Comparison of ENCODE assay signal across 8 cellular contexts in the genomic region with DNA sequence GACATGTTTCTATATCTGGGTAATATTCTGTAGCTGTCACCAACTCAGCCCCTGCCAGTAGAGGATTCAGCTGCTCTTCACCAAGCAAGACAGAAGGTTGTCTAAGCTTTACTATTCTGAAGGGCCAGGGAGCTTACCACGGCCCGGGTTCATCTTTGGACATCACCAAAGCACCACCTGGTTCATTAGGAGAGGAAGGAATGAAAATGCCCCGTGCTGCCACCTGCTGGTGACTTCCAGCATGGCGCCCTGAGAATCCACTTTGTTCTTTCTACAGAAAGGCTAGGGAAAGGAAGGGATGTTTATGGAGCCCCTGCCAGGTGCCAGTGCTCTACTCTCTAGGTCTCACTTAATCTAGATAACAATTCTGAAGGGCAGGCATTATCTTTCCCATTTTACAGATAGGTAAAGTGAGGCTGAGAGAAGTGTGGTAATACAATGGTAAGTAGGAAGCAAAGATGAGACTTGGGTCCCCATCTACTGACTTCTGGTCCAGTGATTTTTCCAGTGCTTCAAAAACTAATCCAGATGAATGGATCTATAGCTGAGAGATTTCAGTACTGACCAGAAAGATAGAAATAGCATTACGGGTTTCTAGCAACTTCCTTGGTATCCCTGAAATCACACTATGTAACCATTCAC.
DNase-seq lines count a peak whose midpoint lies in the region; ATAC-seq and TF ChIP-seq lines count a peak whose summit lies in the region.

No MANE protein-coding gene starts in this region.

- no peak overlapping the region for H3K4me3 Mint-ChIP-seq in T-helper 2 cell treated with Interferon-gamma antibody and Interleukin-4, amounts not matched to agents 5 μg/mL and 100 μg/mL, for 36 hours

- H3K36me3 ChIP-seq in body of pancreas (replicated peaks in 1 of 2; ENCODE audit: insufficient read depth in 1 of 2, low read depth in 2 of 2), result no peaks in the 10 kb centered on the region
- no peaks in the 10 kb centered on the region for H3K36me3 ChIP-seq in kidney epithelial cell (ENCODE audit: control insufficient read depth, insufficient read depth, low read length)

- no peaks in the 10 kb centered on the region for H3K4me1 Mint-ChIP-seq in T-helper 2 cell treated with Interferon-gamma antibody and Interleukin-4, amounts not matched to agents 5 μg/mL and 100 μg/mL, for 36 hours (ENCODE audit: low read depth)

- TF ChIP-seq POLR2A in body of pancreas (IDR thresholded peaks at IDR 0.05), result no peak

- H3K4me1 ChIP-seq in body of pancreas, result no peaks in the 10 kb centered on the region

- no peak overlapping the region for H3K4me3 ChIP-seq in body of pancreas
- no peak overlapping the region for H3K4me3 ChIP-seq in kidney epithelial cell (ENCODE audit: low read depth, low read length)

- H3K36me3 Mint-ChIP-seq in T-helper 2 cell treated with Interferon-gamma antibody and Interleukin-4, amounts not matched to agents 5 μg/mL and 100 μg/mL, for 36 hours (ENCODE audit: low read depth), result no peaks in the 10 kb centered on the region

- no peak overlapping the region for H3K27ac ChIP-seq in body of pancreas

- H3K9me3 ChIP-seq in body of pancreas, result no peaks in the 10 kb centered on the region

- 14 to 21% methylated on average over 5 of the region's 5 CpGs for WGBS in body of pancreas, 2 donors

- DNase-seq in ELR (ENCODE audit: low read depth), result peak; percentile 19
- DNase-seq in M059J (ENCODE audit: low read depth), result peak; percentile 37
- DNase-seq in T-helper 2 cell treated with Interferon-gamma antibody and Interleukin-4, amounts not matched to agents 5 μg/mL and 100 μg/mL, for 36 hours (ENCODE audit: low spot score), result peak; percentile 35
- peak; percentile 50 to 74 (median 61) for DNase-seq in body of pancreas
- no peak for DNase-seq in kidney epithelial cell (ENCODE audit: low read depth)
- peak; percentile 61 to 70 for DNase-seq in stimulated activated CD4-positive, alpha-beta T cell treated with anti-CD3 and anti-CD28 coated beads, Interleukin-2, amount 100 ng/mL, for 48 hours

- ATAC-seq in GM21717 (IDR thresholded peaks at IDR 0.05; ENCODE audit: unreplicated experiment) (peak; percentile 79), body of pancreas (no peak), HG02610 (IDR thresholded peaks at IDR 0.05; ENCODE audit: unreplicated experiment) (no peak)

- no peak overlapping the region for H3K27ac Mint-ChIP-seq in T-helper 2 cell treated with Interferon-gamma antibody and Interleukin-4, amounts not matched to agents 5 μg/mL and 100 μg/mL, for 36 hours

- intact Hi-C loops in body of pancreas (cut with DNase I), result no loop called here

- peaks cover 15% of the 10 kb centered on the region for H3K27me3 Mint-ChIP-seq in T-helper 2 cell treated with Interferon-gamma antibody and Interleukin-4, amounts not matched to agents 5 μg/mL and 100 μg/mL, for 36 hours (ENCODE audit: low read depth)

- TF ChIP-seq CTCF in body of pancreas (IDR thresholded peaks at IDR 0.05) (peak; percentile 62 to 94 (median 70)), kidney epithelial cell (IDR thresholded peaks at IDR 0.05; ENCODE audit: insufficient read depth, low read length, poor library complexity, severe bottlenecking) (peak; percentile 92)

- H3K27me3 ChIP-seq in body of pancreas, result no peaks in the 10 kb centered on the region
- H3K27me3 ChIP-seq in kidney epithelial cell (ENCODE audit: control insufficient read depth, insufficient read depth, low read length), result no peaks in the 10 kb centered on the region

- H3K9me3 Mint-ChIP-seq in T-helper 2 cell treated with Interferon-gamma antibody and Interleukin-4, amounts not matched to agents 5 μg/mL and 100 μg/mL, for 36 hours, result no peaks in the 10 kb centered on the region
